Comparison of ENCODE assay signal across 21 cellular contexts in genomic region chr20:63618291-63618980, GRCh38.
"Had no signal": no experiment of that assay in that cellular context is flagged by ENCODE, and none has a peak within 500 bp of the region (broad histone marks: within the 10 kb centered on the region; RNA-seq: fewer than 3 reads in every experiment).

No MANE protein-coding gene starts in this region.

- H3K36me3 ChIP-seq: breast epithelium had no signal

- H3K27ac ChIP-seq: adrenal gland, breast epithelium, esophagus squamous epithelium, hepatocyte, prostate gland, skin epidermis, testis, upper lobe of right lung had no signal

- ATAC-seq: activated naive CD4-positive, alpha-beta T cell treated with anti-CD3 and anti-CD28 coated beads, Interleukin-2, amount 50 U/mL, for 72 hours; left colon; upper lobe of right lung had no signal

- H3K4me3 ChIP-seq: adrenal gland, breast epithelium, esophagus squamous epithelium, hepatocyte, lung, prostate gland, skin epidermis, testis, upper lobe of right lung had no signal

- H3K4me1 Mint-ChIP-seq: mesothelial cell of epicardium had no signal

- H3K4me1 ChIP-seq: breast epithelium, prostate gland, testis, upper lobe of right lung had no signal

- H3K9me3 ChIP-seq: adrenal gland, breast epithelium, esophagus squamous epithelium, prostate gland, testis, upper lobe of right lung had no signal

- H3K27me3 ChIP-seq: adrenal gland, breast epithelium, esophagus squamous epithelium, hepatocyte, testis, upper lobe of right lung had no signal

- H3K9me3 Mint-ChIP-seq: activated naive CD4-positive, alpha-beta T cell treated with anti-CD3 and anti-CD28 coated beads, Interleukin-2, amount 50 U/mL, for 72 hours; mesothelial cell of epicardium; T-helper 1 cell treated with Interleukin-12 subunit alpha and Interleukin-12 subunit beta and Interleukin-4 antibody, amounts not matched to agents 30 μg/mL and 1 μg/mL, for 36 hours had no signal

- H3K27ac Mint-ChIP-seq: mesothelial cell of epicardium; T-helper 1 cell treated with Interleukin-12 subunit alpha and Interleukin-12 subunit beta and Interleukin-4 antibody, amounts not matched to agents 30 μg/mL and 1 μg/mL, for 36 hours had no signal

- DNase-seq: activated CD4-positive, CD25-positive, alpha-beta regulatory T cell treated with anti-CD3 and anti-CD28 coated beads, Interleukin-2, amount 50 U/mL, for 72 hours; activated CD8-positive, alpha-beta memory T cell treated with anti-CD3 and anti-CD28 coated beads for 24 hours; activated CD8-positive, alpha-beta memory T cell treated with anti-CD3 and anti-CD28 coated beads, Interleukin-2, amount 50 U/mL, for 48 hours; activated gamma-delta T cell treated with Interleukin-2 at 50 U/mL for 16 hours; adrenal gland; cerebellar nuclear complex; effector CD8-positive, alpha-beta T cell; esophagus squamous epithelium; left colon; stimulated activated CD4-positive, alpha-beta T cell treated with anti-CD3 and anti-CD28 coated beads, Interleukin-15, amount 100 ng/mL, for 24 hours; stimulated activated CD4-positive, alpha-beta T cell treated with anti-CD3 and anti-CD28 coated beads, Interleukin-2, amount 100 ng/mL, for 48 hours; testis; upper lobe of right lung had no signal

- H3K4me3 Mint-ChIP-seq: mesothelial cell of epicardium; T-helper 1 cell treated with Interleukin-12 subunit alpha and Interleukin-12 subunit beta and Interleukin-4 antibody, amounts not matched to agents 30 μg/mL and 1 μg/mL, for 36 hours had no signal
